In genomic region chr6:156828280-156828703, GRCh38 we compare ENCODE assay signal across 8 cellular contexts. TPM values are rescaled to one million over a fixed set of nuclear protein-coding genes. Genes with fewer than 3 reads are reported as not detected.
DNase-seq lines count a peak whose midpoint lies in the region; TF ChIP-seq lines count a peak whose summit lies in the region.

No MANE protein-coding gene starts in this region.

- H3K9me3 ChIP-seq in SJSA1 (replicated peaks) (no peaks in the 10 kb centered on the region), subcutaneous abdominal adipose tissue (ENCODE audit: control insufficient read depth in 5 of 5, low read length in 5 of 5) (no peaks in the 10 kb centered on the region)

- DNase-seq in stimulated activated CD4-positive, alpha-beta T cell treated with anti-CD3 and anti-CD28 coated beads, Interleukin-12 subunit alpha, Interleukin-12 subunit beta, amount 100 ng/mL, for 48 hours (ENCODE audit: low read depth in 2 of 3, low spot score in 1 of 3) = peak in 2 of 3 donors; percentile 0 to 30
- no peak for DNase-seq in stimulated activated CD4-positive, alpha-beta T cell treated with anti-CD3 and anti-CD28 coated beads, Interleukin-2, amount 100 ng/mL, for 24 hours
- DNase-seq in SJSA1 (ENCODE audit: low read depth in 1 of 2, low spot score in 2 of 2) (peak; percentile 61 to 81), foreskin fibroblast (peak; percentile 87 to 92), NCI-H2081 treated with DMSO at 0.1 percent for 48 hours (lab: John Stamatoyannopoulos, UW) (no peak), KG1 (lab: John Stamatoyannopoulos, UW) (no peak), hypothalamus (lab: John Stamatoyannopoulos, UW) (no peak)

- H3K4me1 ChIP-seq in SJSA1 (replicated peaks) (peaks cover 19% of the 10 kb centered on the region), subcutaneous abdominal adipose tissue (ENCODE audit: control insufficient read depth in 5 of 5, insufficient read depth in 5 of 5, low read length in 5 of 5) (peaks cover 5 to 22% (median 21%) of the 10 kb centered on the region in 5 donors)

- H3K9ac ChIP-seq in subcutaneous abdominal adipose tissue (ENCODE audit: low read length in 5 of 5) = peak overlapping the region in 1 of 5 donors; percentile 53

- TF ChIP-seq CTCF in foreskin fibroblast (IDR thresholded peaks at IDR 0.05; ENCODE audit: low read depth, low read length) = no peak

- H3K27ac ChIP-seq in SJSA1 = peak overlapping the region; percentile 80
- peak overlapping the region; percentile 64 for H3K27ac ChIP-seq in subcutaneous abdominal adipose tissue (ENCODE audit: low read depth, low read length)

- H3K36me3 ChIP-seq in SJSA1 = peaks cover 17% of the 10 kb centered on the region
- peaks cover 2 to 6% (median 5%) of the 10 kb centered on the region in 5 donors for H3K36me3 ChIP-seq in subcutaneous abdominal adipose tissue (ENCODE audit: control insufficient read depth in 5 of 5, insufficient read depth in 5 of 5, low read length in 5 of 5)

- no peaks in the 10 kb centered on the region; the same call in 1 of the 2 replicates for H3K27me3 ChIP-seq in SJSA1 (replicated peaks)
- no peaks in the 10 kb centered on the region for H3K27me3 ChIP-seq in subcutaneous abdominal adipose tissue (ENCODE audit: control insufficient read depth in 5 of 5, insufficient read depth in 4 of 5, low read length in 5 of 5)

- no peak overlapping the region for H3K4me3 ChIP-seq in SJSA1
- H3K4me3 ChIP-seq in foreskin fibroblast (ENCODE audit: low read depth in 1 of 2, low read length in 2 of 2) = no peak overlapping the region
- H3K4me3 ChIP-seq in subcutaneous abdominal adipose tissue (ENCODE audit: low read depth in 1 of 5, low read length in 5 of 5) = no peak overlapping the region

RNA-seq across cellular contexts. Expression of gene ARID1B, which starts 51.1 kb away (rescaled TPM):
- 12.0 and 13.9 TPM in 2 replicates for total RNA-seq in SJSA1 (2014; rRNA removed; shearing (Covaris generic))

Comparison
In these comparisons a context has a peak if more than half of its experiments do, and no peak if none do; other contexts are left out.
1. DNase-seq: peak in stimulated activated CD4-positive, alpha-beta T cell treated with anti-CD3 and anti-CD28 coated beads, Interleukin-12 subunit alpha, Interleukin-12 subunit beta, amount 100 ng/mL, for 48 hours (2 of 3), SJSA1 (2 of 2) and foreskin fibroblast (2 of 2); none in stimulated activated CD4-positive, alpha-beta T cell treated with anti-CD3 and anti-CD28 coated beads, Interleukin-2, amount 100 ng/mL, for 24 hours (0 of 2), NCI-H2081 treated with DMSO at 0.1 percent for 48 hours (single experiment), KG1 (single experiment) and hypothalamus (0 of 51).